ENCODE assay signal across 9 cellular contexts in the genomic region with DNA sequence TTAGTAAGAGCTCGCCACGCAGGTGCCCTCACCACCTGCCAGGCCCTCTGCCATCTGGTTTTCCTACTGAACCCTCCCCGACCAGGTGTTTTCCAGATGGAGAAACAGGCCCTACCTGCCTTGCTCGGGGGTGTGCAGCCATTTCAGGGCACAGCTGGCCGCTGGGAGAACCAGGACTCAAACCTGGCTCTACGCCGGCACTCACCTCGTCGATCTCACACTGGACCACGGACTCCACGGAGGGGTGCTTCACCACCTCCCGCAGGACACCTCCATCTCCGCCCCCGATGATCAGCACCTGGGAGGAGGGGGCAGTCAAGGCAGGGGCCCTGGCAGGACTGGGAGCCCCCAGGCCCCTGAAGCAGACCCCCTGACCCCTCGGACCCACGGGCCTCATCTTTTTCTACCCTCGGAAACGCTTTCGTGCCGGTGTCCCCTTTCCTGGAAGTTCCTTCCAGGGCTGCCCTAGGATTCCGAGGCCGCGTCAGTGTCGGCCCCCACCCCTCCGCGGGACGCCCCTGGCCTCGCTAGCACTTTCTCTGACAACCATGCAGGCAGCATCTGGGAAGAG. TPM values are rescaled to one million over a fixed set of nuclear protein-coding genes. Genes with fewer than 3 reads are reported as not detected.
DNase-seq lines count a peak whose midpoint lies in the region; ATAC-seq and TF ChIP-seq lines count a peak whose summit lies in the region.
"Had no signal": no experiment of that assay in that cellular context is flagged by ENCODE, and none has a peak within 500 bp of the region (broad histone marks: within the 10 kb centered on the region; RNA-seq: fewer than 3 reads in every experiment).

No MANE protein-coding gene starts in this region.

- peak overlapping the region; percentile 13 to 96 (median 89); a peak in 19 of 22 replicates for H3K27ac ChIP-seq in BLaER1 treated with 17β-estradiol and CSF1 and Interleukin-3, amounts not matched to agents 10 nM and 100 nM
- H3K27ac ChIP-seq in body of pancreas (peak overlapping the region in 3 of 4 donors; percentile 15 to 76 (median 76)), muscle layer of duodenum (ENCODE audit: low read length) (no peak overlapping the region)
- H3K27ac ChIP-seq: neutrophil had no signal

- H3K27me3 ChIP-seq in BLaER1 treated with 17β-estradiol and CSF1 and Interleukin-3, amounts not matched to agents 10 nM and 100 nM: no peaks in the 10 kb centered on the region
- H3K27me3 ChIP-seq in body of pancreas: no peaks in the 10 kb centered on the region
- H3K27me3 ChIP-seq in muscle layer of duodenum (ENCODE audit: low read depth, low read length): no peaks in the 10 kb centered on the region

- TF ChIP-seq EP300 in Ishikawa (IDR thresholded peaks at IDR 0.05; ENCODE audit: borderline replicate concordance): no peak

- H3K4me1 ChIP-seq in BLaER1 treated with 17β-estradiol and CSF1 and Interleukin-3, amounts not matched to agents 10 nM and 100 nM: peaks cover 22 to 42% (median 30%) of the 10 kb centered on the region in 10 experiments
- H3K4me1 ChIP-seq in body of pancreas (peaks cover 43% of the 10 kb centered on the region), muscle layer of duodenum (ENCODE audit: control insufficient read depth in 1 of 2, insufficient read depth in 2 of 2, low read length in 2 of 2) (peaks cover 0 to 24% of the 10 kb centered on the region in 2 donors)

- peaks cover 20 to 76% (median 64%) of the 10 kb centered on the region in 11 experiments; a peak in 21 of 22 replicates for H3K36me3 ChIP-seq in BLaER1 treated with 17β-estradiol and CSF1 and Interleukin-3, amounts not matched to agents 10 nM and 100 nM
- H3K36me3 ChIP-seq in body of pancreas (replicated peaks in 1 of 2; ENCODE audit: insufficient read depth in 1 of 2, low read depth in 2 of 2): peaks cover 0 to 7% of the 10 kb centered on the region in 2 donors
- peaks cover 6 to 24% of the 10 kb centered on the region in 2 donors for H3K36me3 ChIP-seq in muscle layer of duodenum (ENCODE audit: control insufficient read depth in 1 of 2, insufficient read depth in 2 of 2, low read length in 2 of 2)
- H3K36me3 ChIP-seq: neutrophil had no signal

- peaks cover 0 to 57% (median 39%) of the 10 kb centered on the region in 11 experiments; a peak in 18 of 22 replicates for H4K20me1 ChIP-seq in BLaER1 treated with 17β-estradiol and CSF1 and Interleukin-3, amounts not matched to agents 10 nM and 100 nM

- TF ChIP-seq CTCF in body of pancreas (IDR thresholded peaks at IDR 0.05): no peak

- WGBS in body of pancreas, 2 donors: 24 to 26% methylated on average over 17 to 28 of the region's 28 CpGs

- intact Hi-C loops in body of pancreas (cut with DNase I): no loop called here

- peak overlapping the region; percentile 76 to 100 (median 98) for H3K4me3 ChIP-seq in BLaER1 treated with 17β-estradiol and CSF1 and Interleukin-3, amounts not matched to agents 10 nM and 100 nM
- peak overlapping the region; percentile 92 to 99 for H3K4me3 ChIP-seq in body of pancreas
- peak overlapping the region; percentile 67 to 92 for H3K4me3 ChIP-seq in muscle layer of duodenum (ENCODE audit: low read depth in 1 of 2, low read length in 2 of 2)

- no peak for TF ChIP-seq RAD21 in Ishikawa (IDR thresholded peaks at IDR 0.05; ENCODE audit: low read depth)

- peak overlapping the region; percentile 83 to 99 (median 93) for H3K9ac ChIP-seq in BLaER1 treated with 17β-estradiol and CSF1 and Interleukin-3, amounts not matched to agents 10 nM and 100 nM

- DNase-seq in body of pancreas: peak; percentile 63 to 78 (median 74)
- no peak for DNase-seq in AG20443 (ENCODE audit: low spot score)
- DNase-seq in KG1 (lab: John Stamatoyannopoulos, UW): no peak

- ATAC-seq in body of pancreas (no peak), HG02759 (IDR thresholded peaks at IDR 0.05; ENCODE audit: unreplicated experiment) (no peak), HG02763 (IDR thresholded peaks at IDR 0.05; ENCODE audit: unreplicated experiment) (no peak)

- peak overlapping the region; percentile 90 to 99 (median 96) for H3K4me2 ChIP-seq in BLaER1 treated with 17β-estradiol and CSF1 and Interleukin-3, amounts not matched to agents 10 nM and 100 nM

- H3K9me3 ChIP-seq in BLaER1 treated with 17β-estradiol and CSF1 and Interleukin-3, amounts not matched to agents 10 nM and 100 nM (replicated peaks in 1 of 11): no peaks in the 10 kb centered on the region
- H3K9me3 ChIP-seq in body of pancreas (no peaks in the 10 kb centered on the region), muscle layer of duodenum (ENCODE audit: control insufficient read depth in 1 of 2, low read length in 2 of 2) (no peaks in the 10 kb centered on the region)
- H3K9me3 ChIP-seq: neutrophil had no signal

- peak in 2 of 3 donors; percentile 34 for TF ChIP-seq POLR2A in body of pancreas (IDR thresholded peaks at IDR 0.05)

TF ChIP-seq in Ishikawa, 13 proteins besides CTCF, POLR2A, EP300 and RAD21:
- TF ChIP-seq ZBTB7A (IDR thresholded peaks at IDR 0.05; ENCODE audit: low read depth) (0 out of 2 replicates have a peak, but pooled peaks have one; percentile 1), TAF1 (IDR thresholded peaks at IDR 0.05; ENCODE audit: low read depth) (no peak)

RNA-seq across cellular contexts. Expression of gene SRM, which starts 1.1 kb away (rescaled TPM):
- total RNA-seq in body of pancreas: 100 to 1,000 TPM in 1 of 2 donors, 10 to 100 TPM in 1; 50.3 to 159 TPM

RNA-seq across cellular contexts. Expression of gene MASP2, which starts 11.6 kb away (rescaled TPM):
- total RNA-seq in body of pancreas: not detected

RNA-seq across cellular contexts. Expression of gene EXOSC10, which starts 41.0 kb away (rescaled TPM):
- 10 to 100 TPM; 37.9 to 83.4 TPM for total RNA-seq in body of pancreas

RNA-seq across cellular contexts. Expression of gene TARDBP, which starts 46.2 kb away (rescaled TPM):
- 100 to 1,000 TPM; 104 to 136 TPM for total RNA-seq in body of pancreas

Comparison
In these comparisons a context has a peak if more than half of its experiments do, and no peak if none do; other contexts are left out.
1. DNase-seq: peak in body of pancreas (4 of 4); none in AG20443 (single experiment) and KG1 (single experiment).
2. Peak in every context shown above with its lines, with median percentiles within 50 percentile points of each other: H3K4me3 ChIP-seq.